2 cellular contexts compared by ENCODE assay signal in the genomic region with DNA sequence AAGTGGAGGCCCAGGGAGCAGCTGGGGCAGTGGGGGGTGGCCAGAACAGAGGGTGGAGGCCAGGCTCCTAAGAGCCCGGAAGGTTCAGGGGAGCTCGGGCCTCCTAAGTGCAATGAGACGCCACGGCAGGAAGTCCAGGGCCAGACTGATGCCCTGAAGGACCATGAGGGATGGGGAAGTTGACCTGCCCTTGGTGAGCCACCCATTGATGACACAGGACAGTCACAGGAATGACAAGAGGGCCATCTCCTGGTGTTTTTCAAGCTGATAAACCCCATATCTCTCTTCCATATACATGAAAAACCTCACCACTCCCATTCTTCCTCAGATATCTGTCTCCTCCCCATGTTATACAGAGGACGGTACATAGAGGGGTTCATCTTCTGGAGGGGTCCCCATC.
TF ChIP-seq lines count a peak whose summit lies in the region.

No MANE protein-coding gene starts in this region.

TF ChIP-seq in A549, 52 proteins besides CTCF, POLR2A, EP300 and RAD21:
- TF ChIP-seq ZFP36 (IDR thresholded peaks at IDR 0.05; ENCODE audit: borderline replicate concordance, partially characterized antibody) (no peak), EHMT2 (IDR thresholded peaks at IDR 0.05; ENCODE audit: low read depth) (no peak), HOXB13 (CRISPR knock-in tag; IDR thresholded peaks at IDR 0.05; ENCODE audit: low read depth) (no peak), BHLHE40 (IDR thresholded peaks at IDR 0.05; ENCODE audit: low read depth, low read length) (no peak)
- TF ChIP-seq, protein P1, sequence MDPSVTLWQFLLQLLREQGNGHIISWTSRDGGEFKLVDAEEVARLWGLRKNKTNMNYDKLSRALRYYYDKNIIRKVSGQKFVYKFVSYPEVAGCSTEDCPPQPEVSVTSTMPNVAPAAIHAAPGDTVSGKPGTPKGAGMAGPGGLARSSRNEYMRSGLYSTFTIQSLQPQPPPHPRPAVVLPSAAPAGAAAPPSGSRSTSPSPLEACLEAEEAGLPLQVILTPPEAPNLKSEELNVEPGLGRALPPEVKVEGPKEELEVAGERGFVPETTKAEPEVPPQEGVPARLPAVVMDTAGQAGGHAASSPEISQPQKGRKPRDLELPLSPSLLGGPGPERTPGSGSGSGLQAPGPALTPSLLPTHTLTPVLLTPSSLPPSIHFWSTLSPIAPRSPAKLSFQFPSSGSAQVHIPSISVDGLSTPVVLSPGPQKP (IDR thresholded peaks at IDR 0.05; ENCODE audit: low read depth, low read length) = no peak
TF ChIP-seq in A549: peak in this region for 0.

TF ChIP-seq in WTC11, 78 proteins besides CTCF, POLR2A, EP300 and RAD21:
- TF ChIP-seq, protein P2, sequence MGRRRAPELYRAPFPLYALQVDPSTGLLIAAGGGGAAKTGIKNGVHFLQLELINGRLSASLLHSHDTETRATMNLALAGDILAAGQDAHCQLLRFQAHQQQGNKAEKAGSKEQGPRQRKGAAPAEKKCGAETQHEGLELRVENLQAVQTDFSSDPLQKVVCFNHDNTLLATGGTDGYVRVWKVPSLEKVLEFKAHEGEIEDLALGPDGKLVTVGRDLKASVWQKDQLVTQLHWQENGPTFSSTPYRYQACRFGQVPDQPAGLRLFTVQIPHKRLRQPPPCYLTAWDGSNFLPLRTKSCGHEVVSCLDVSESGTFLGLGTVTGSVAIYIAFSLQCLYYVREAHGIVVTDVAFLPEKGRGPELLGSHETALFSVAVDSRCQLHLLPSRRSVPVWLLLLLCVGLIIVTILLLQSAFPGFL (CRISPR knock-in tag; IDR thresholded peaks at IDR 0.05; ENCODE audit: borderline replicate concordance) = no peak
- TF ChIP-seq, protein P3, sequence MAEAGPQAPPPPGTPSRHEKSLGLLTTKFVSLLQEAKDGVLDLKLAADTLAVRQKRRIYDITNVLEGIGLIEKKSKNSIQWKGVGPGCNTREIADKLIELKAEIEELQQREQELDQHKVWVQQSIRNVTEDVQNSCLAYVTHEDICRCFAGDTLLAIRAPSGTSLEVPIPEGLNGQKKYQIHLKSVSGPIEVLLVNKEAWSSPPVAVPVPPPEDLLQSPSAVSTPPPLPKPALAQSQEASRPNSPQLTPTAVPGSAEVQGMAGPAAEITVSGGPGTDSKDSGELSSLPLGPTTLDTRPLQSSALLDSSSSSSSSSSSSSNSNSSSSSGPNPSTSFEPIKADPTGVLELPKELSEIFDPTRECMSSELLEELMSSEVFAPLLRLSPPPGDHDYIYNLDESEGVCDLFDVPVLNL (CRISPR knock-in tag; IDR thresholded peaks at IDR 0.05; ENCODE audit: borderline replicate concordance, low read depth) = no peak
- TF ChIP-seq GABPB1 (CRISPR knock-in tag; IDR thresholded peaks at IDR 0.05) = 0 out of 2 replicates have a peak, but pooled peaks have one; percentile 12
